1 cellular context compared by ENCODE assay signal in genomic region chr12:96514328-96514727, GRCh38.
TF ChIP-seq lines count a peak whose summit lies in the region.

No MANE protein-coding gene starts in this region.

TF ChIP-seq in GM12878, 131 proteins besides CTCF, POLR2A, EP300 and RAD21 (continued from another document):
- TF ChIP-seq IRF4 (IDR thresholded peaks at IDR 0.05; ENCODE audit: low read depth, low read length), result 0 out of 2 replicates have a peak, but pooled peaks have one; percentile 49
- TF ChIP-seq EED (IDR thresholded peaks at IDR 0.05; ENCODE audit: low read depth), result no peak
- peak; percentile 99 for TF ChIP-seq POU2F2 (IDR thresholded peaks at IDR 0.05; ENCODE audit: borderline replicate concordance, low read depth, low read length)
- 0 out of 2 replicates have a peak, but pooled peaks have one; percentile 12 for TF ChIP-seq BCL11A (IDR thresholded peaks at IDR 0.05; ENCODE audit: low read depth, low read length)
- TF ChIP-seq HDGF (IDR thresholded peaks at IDR 0.05), result no peak
- TF ChIP-seq EGR1 (IDR thresholded peaks at IDR 0.05; ENCODE audit: borderline replicate concordance in 1 of 2, low read depth in 2 of 2, low read length in 2 of 2), result no peak
- TF ChIP-seq, protein P1, sequence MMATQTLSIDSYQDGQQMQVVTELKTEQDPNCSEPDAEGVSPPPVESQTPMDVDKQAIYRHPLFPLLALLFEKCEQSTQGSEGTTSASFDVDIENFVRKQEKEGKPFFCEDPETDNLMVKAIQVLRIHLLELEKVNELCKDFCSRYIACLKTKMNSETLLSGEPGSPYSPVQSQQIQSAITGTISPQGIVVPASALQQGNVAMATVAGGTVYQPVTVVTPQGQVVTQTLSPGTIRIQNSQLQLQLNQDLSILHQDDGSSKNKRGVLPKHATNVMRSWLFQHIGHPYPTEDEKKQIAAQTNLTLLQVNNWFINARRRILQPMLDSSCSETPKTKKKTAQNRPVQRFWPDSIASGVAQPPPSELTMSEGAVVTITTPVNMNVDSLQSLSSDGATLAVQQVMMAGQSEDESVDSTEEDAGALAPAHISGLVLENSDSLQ (IDR thresholded peaks at IDR 0.05), result peak; percentile 57
- TF ChIP-seq WRNIP1 (IDR thresholded peaks at IDR 0.05; ENCODE audit: borderline replicate concordance, low read depth, low read length), result no peak
- TF ChIP-seq TCF12 (IDR thresholded peaks at IDR 0.05; ENCODE audit: low read depth, low read length), result 0 out of 2 replicates have a peak, but pooled peaks have one; percentile 20
- TF ChIP-seq GATAD2B (conservative IDR thresholded peaks at IDR 0.05; ENCODE audit: low read depth), result no peak
- peak; percentile 90 for TF ChIP-seq YY1 (IDR thresholded peaks at IDR 0.05; ENCODE audit: low read depth, low read length)
- no peak for TF ChIP-seq PAX8 (IDR thresholded peaks at IDR 0.05)
- TF ChIP-seq SREBF2 (IDR thresholded peaks at IDR 0.05; ENCODE audit: low read length), result no peak
- no peak for TF ChIP-seq POLR2AphosphoS5 (IDR thresholded peaks at IDR 0.05; ENCODE audit: low read length)
- peak; percentile 42 for TF ChIP-seq RUNX3 (IDR thresholded peaks at IDR 0.05; ENCODE audit: low read length)
- no peak for TF ChIP-seq FOS (IDR thresholded peaks at IDR 0.05; ENCODE audit: borderline replicate concordance, extremely low read depth, insufficient read length)
- TF ChIP-seq IKZF2 (IDR thresholded peaks at IDR 0.05), result peak in 1 of 2 experiments; percentile 37; a peak in 1 of 4 replicates
- TF ChIP-seq FOXK2 (IDR thresholded peaks at IDR 0.05), result no peak
- no peak for TF ChIP-seq CREM (IDR thresholded peaks at IDR 0.05; ENCODE audit: low read depth)
- TF ChIP-seq, protein P2, sequence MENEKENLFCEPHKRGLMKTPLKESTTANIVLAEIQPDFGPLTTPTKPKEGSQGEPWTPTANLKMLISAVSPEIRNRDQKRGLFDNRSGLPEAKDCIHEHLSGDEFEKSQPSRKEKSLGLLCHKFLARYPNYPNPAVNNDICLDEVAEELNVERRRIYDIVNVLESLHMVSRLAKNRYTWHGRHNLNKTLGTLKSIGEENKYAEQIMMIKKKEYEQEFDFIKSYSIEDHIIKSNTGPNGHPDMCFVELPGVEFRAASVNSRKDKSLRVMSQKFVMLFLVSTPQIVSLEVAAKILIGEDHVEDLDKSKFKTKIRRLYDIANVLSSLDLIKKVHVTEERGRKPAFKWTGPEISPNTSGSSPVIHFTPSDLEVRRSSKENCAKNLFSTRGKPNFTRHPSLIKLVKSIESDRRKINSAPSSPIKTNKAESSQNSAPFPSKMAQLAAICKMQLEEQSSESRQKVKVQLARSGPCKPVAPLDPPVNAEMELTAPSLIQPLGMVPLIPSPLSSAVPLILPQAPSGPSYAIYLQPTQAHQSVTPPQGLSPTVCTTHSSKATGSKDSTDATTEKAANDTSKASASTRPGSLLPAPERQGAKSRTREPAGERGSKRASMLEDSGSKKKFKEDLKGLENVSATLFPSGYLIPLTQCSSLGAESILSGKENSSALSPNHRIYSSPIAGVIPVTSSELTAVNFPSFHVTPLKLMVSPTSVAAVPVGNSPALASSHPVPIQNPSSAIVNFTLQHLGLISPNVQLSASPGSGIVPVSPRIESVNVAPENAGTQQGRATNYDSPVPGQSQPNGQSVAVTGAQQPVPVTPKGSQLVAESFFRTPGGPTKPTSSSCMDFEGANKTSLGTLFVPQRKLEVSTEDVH (IDR thresholded peaks at IDR 0.05; ENCODE audit: low read depth, partially characterized antibody), result no peak
- TF ChIP-seq SMC3 (IDR thresholded peaks at IDR 0.05; ENCODE audit: borderline replicate concordance, low read length), result no peak
- 0 out of 2 replicates have a peak, but pooled peaks have one; percentile 31 for TF ChIP-seq MTA2 (IDR thresholded peaks at IDR 0.05; ENCODE audit: low read depth)
- TF ChIP-seq FOXM1 (IDR thresholded peaks at IDR 0.05; ENCODE audit: low read depth, low read length), result no peak
- no peak; the same call in 1 of the 2 replicates for TF ChIP-seq BACH1 (IDR thresholded peaks at IDR 0.05; ENCODE audit: borderline replicate concordance)
- no peak for TF ChIP-seq SIN3A (IDR thresholded peaks at IDR 0.05; ENCODE audit: low read depth, low read length)
- peak; percentile 84; the same call in 1 of the 2 replicates for TF ChIP-seq PAX5 (IDR thresholded peaks at IDR 0.05; ENCODE audit: borderline replicate concordance, low read depth, low read length)
- peak; percentile 23; the same call in 1 of the 2 replicates for TF ChIP-seq JUNB (IDR thresholded peaks at IDR 0.05)
- TF ChIP-seq REST (IDR thresholded peaks at IDR 0.05; ENCODE audit: low read depth, low read length), result no peak
